24 cellular contexts compared by ENCODE assay signal in the genomic region with DNA sequence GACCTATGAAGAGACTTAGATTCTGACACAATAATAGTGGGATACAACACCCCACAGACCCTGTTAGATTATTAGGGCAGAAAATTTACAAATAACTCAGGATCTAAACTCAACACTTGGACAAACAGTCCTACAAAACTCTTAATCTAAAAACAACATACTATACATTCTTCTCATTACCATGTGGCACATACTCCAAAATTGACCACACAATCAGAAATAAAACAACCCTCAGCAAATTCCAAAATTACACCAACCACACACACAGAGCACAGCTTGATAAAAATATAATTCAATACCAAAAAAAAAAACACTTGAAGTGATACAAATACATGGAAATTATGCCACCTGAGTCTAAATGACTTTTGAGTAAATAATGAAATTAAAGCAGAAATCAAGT.
"Had no signal": no experiment of that assay in that cellular context is flagged by ENCODE, and none has a peak within 500 bp of the region (broad histone marks: within the 10 kb centered on the region; RNA-seq: fewer than 3 reads in every experiment).

No MANE protein-coding gene starts in this region.

- H3K4me3 ChIP-seq: adrenal gland, ascending aorta, lung, neural progenitor cell, tibial nerve had no signal

- H3K27me3 ChIP-seq: adrenal gland, ascending aorta, neural progenitor cell, tibial nerve had no signal

- H3K9me3 ChIP-seq: adrenal gland, ascending aorta, tibial nerve had no signal

- H3K4me1 ChIP-seq: neural progenitor cell had no signal

- H3K4me3 Mint-ChIP-seq: activated CD4-positive, alpha-beta T cell treated with anti-CD3 and anti-CD28 coated beads, Interleukin-2, amount 10 ng/mL, durations not matched to agents 7 days and 5 days; activated CD8-positive, alpha-beta memory T cell treated with anti-CD3 and anti-CD28 coated beads, Interleukin-2, amount 10 ng/mL, durations not matched to agents 7 days and 5 days; activated CD8-positive, alpha-beta T cell treated with anti-CD3 and anti-CD28 coated beads for 36 hours; activated T-helper 1 cell treated with anti-CD3 and anti-CD28 coated beads, Interleukin-12 subunit alpha, Interleukin-12 subunit beta, Interleukin-2, Interleukin-4 antibody, amounts not matched to agents 30 ng/mL and 10 ng/mL and 1 ng/mL, durations not matched to agents 14 hours and 24 hours and 36 hours; naive thymus-derived CD8-positive, alpha-beta T cell; neural progenitor cell; stimulated activated naive CD8-positive, alpha-beta T cell treated with anti-CD3 and anti-CD28 coated beads, Interleukin-15, Interleukin-2, amounts not matched to agents 100 ng/mL and 50 ng/mL, for 24 hours; T-cell; T-helper 2 cell treated with Interferon-gamma antibody and Interleukin-4, amounts not matched to agents 5 μg/mL and 100 μg/mL, for 36 hours had no signal

- DNase-seq: activated CD4-positive, alpha-beta T cell treated with anti-CD3 and anti-CD28 coated beads, Interleukin-2, amount 10 ng/mL, durations not matched to agents 7 days and 5 days; activated CD4-positive, CD25-positive, alpha-beta regulatory T cell treated with anti-CD3 and anti-CD28 coated beads, Interleukin-2, amount 50 U/mL, for 72 hours; activated CD8-positive, alpha-beta memory T cell treated with anti-CD3 and anti-CD28 coated beads, Interleukin-2, amount 10 ng/mL, durations not matched to agents 7 days and 5 days; activated CD8-positive, alpha-beta T cell treated with anti-CD3 and anti-CD28 coated beads for 36 hours; activated gamma-delta T cell; adrenal gland; cerebellar nuclear complex; effector CD4-positive, alpha-beta T cell; kidney; naive thymus-derived CD8-positive, alpha-beta T cell; retina; stimulated activated CD4-positive, alpha-beta T cell treated with anti-CD3 and anti-CD28 coated beads, Interleukin-12 subunit alpha, Interleukin-12 subunit beta, amount 100 ng/mL, for 4 hours; stimulated activated CD4-positive, alpha-beta T cell treated with anti-CD3 and anti-CD28 coated beads, Interleukin-4, amount 100 ng/mL, for 4 hours; substantia nigra; T-cell; WERI-Rb-1 had no signal

- H3K36me3 ChIP-seq: adrenal gland, ascending aorta, neural progenitor cell had no signal

- H3K27me3 Mint-ChIP-seq: activated CD4-positive, alpha-beta T cell treated with anti-CD3 and anti-CD28 coated beads, Interleukin-2, amount 10 ng/mL, durations not matched to agents 7 days and 5 days; activated CD8-positive, alpha-beta memory T cell treated with anti-CD3 and anti-CD28 coated beads, Interleukin-2, amount 10 ng/mL, durations not matched to agents 7 days and 5 days; activated CD8-positive, alpha-beta T cell treated with anti-CD3 and anti-CD28 coated beads for 36 hours; naive thymus-derived CD8-positive, alpha-beta T cell; progenitor cell of endocrine pancreas; stimulated activated naive CD8-positive, alpha-beta T cell treated with anti-CD3 and anti-CD28 coated beads, Interleukin-15, Interleukin-2, amounts not matched to agents 100 ng/mL and 50 ng/mL, for 24 hours; T-cell had no signal

- H3K4me1 Mint-ChIP-seq: activated CD8-positive, alpha-beta memory T cell treated with anti-CD3 and anti-CD28 coated beads, Interleukin-2, amount 10 ng/mL, durations not matched to agents 7 days and 5 days; neural progenitor cell had no signal

- H3K27ac Mint-ChIP-seq: activated CD4-positive, alpha-beta T cell treated with anti-CD3 and anti-CD28 coated beads, Interleukin-2, amount 10 ng/mL, durations not matched to agents 7 days and 5 days; activated CD8-positive, alpha-beta memory T cell treated with anti-CD3 and anti-CD28 coated beads, Interleukin-2, amount 10 ng/mL, durations not matched to agents 7 days and 5 days; activated CD8-positive, alpha-beta T cell treated with anti-CD3 and anti-CD28 coated beads for 36 hours; activated T-helper 1 cell treated with anti-CD3 and anti-CD28 coated beads, Interleukin-12 subunit alpha, Interleukin-12 subunit beta, Interleukin-2, Interleukin-4 antibody, amounts not matched to agents 30 ng/mL and 10 ng/mL and 1 ng/mL, durations not matched to agents 14 hours and 24 hours and 36 hours; neural progenitor cell; progenitor cell of endocrine pancreas; stimulated activated naive CD8-positive, alpha-beta T cell treated with anti-CD3 and anti-CD28 coated beads, Interleukin-15, Interleukin-2, amounts not matched to agents 100 ng/mL and 50 ng/mL, for 24 hours; T-cell; T-helper 2 cell treated with Interferon-gamma antibody and Interleukin-4, amounts not matched to agents 5 μg/mL and 100 μg/mL, for 36 hours had no signal

- H3K27ac ChIP-seq: ascending aorta, neural progenitor cell, tibial nerve, WERI-Rb-1 had no signal
